ENCODE assay signal across 12 cellular contexts in genomic region chr1:6960291-6960758, GRCh38.
DNase-seq lines count a peak whose midpoint lies in the region; ATAC-seq and TF ChIP-seq lines count a peak whose summit lies in the region.
"Had no signal": no experiment of that assay in that cellular context is flagged by ENCODE, and none has a peak within 500 bp of the region (broad histone marks: within the 10 kb centered on the region; RNA-seq: fewer than 3 reads in every experiment).

No MANE protein-coding gene starts in this region.

- H3K4ac ChIP-seq in mesendoderm (ENCODE audit: low read depth, low read length): no peak overlapping the region

- H4K8ac ChIP-seq in mesendoderm (ENCODE audit: low read depth, low read length): no peak overlapping the region

- H2BK15ac ChIP-seq in mesendoderm (replicated peaks; ENCODE audit: low read depth): no peak overlapping the region

- no peak overlapping the region for H3K23ac ChIP-seq in mesendoderm (ENCODE audit: low read length)

- ATAC-seq in left lobe of liver: peak; percentile 92

- H3K18ac ChIP-seq in mesendoderm (ENCODE audit: low read length): no peak overlapping the region

- H3K4me2 ChIP-seq in mesendoderm (ENCODE audit: low read length): no peak overlapping the region

- H3K79me2 ChIP-seq in mesendoderm (ENCODE audit: control insufficient read depth, insufficient read depth, low read length): no peaks in the 10 kb centered on the region

- no peak overlapping the region for H2AK5ac ChIP-seq in mesendoderm (ENCODE audit: low read length)

- DNase-seq in AG09319 (ENCODE audit: extremely low read depth, low read depth): peak; percentile 70
- DNase-seq in M059J (ENCODE audit: low read depth): peak; percentile 99
- DNase-seq in astrocyte of the cerebellum (ENCODE audit: low read depth): peak; percentile 20
- peak; percentile 83 for DNase-seq in left lobe of liver (ENCODE audit: low spot score)
- DNase-seq in kidney tubule cell (ENCODE audit: low spot score): no peak
- no peak for DNase-seq in NCI-H1105 (lab: John Stamatoyannopoulos, UW)
- no peak for DNase-seq in mesendoderm
- DNase-seq in activated naive CD4-positive, alpha-beta T cell treated with anti-CD3 and anti-CD28 coated beads, Interleukin-2, amount 50 U/mL, for 16 hours: no peak
- DNase-seq: activated CD8-positive, alpha-beta memory T cell treated with anti-CD3 and anti-CD28 coated beads, Interleukin-2, amount 50 U/mL, for 48 hours; NCI-H1436 had no signal

- H3K27me3 ChIP-seq in mesendoderm (ENCODE audit: insufficient read depth, low read length, poor library complexity): no peaks in the 10 kb centered on the region
- H3K27me3 ChIP-seq: BLaER1, vagina had no signal

- in situ Hi-C loops in astrocyte of the cerebellum (cut with HindIII; ENCODE audit: low sequenced_read_pairs): no loop called here

- no peak overlapping the region for H3K9ac ChIP-seq in mesendoderm (ENCODE audit: low read length)
- H3K9ac ChIP-seq: BLaER1 had no signal

- H2BK120ac ChIP-seq in mesendoderm (ENCODE audit: low read depth, low read length): no peak overlapping the region

- no peaks in the 10 kb centered on the region for H3K4me1 ChIP-seq in mesendoderm (ENCODE audit: control insufficient read depth, low read depth, low read length)

- H3K56ac ChIP-seq in mesendoderm (ENCODE audit: low read length): no peak overlapping the region

- H3K4me3 ChIP-seq in astrocyte of the cerebellum (ENCODE audit: low read depth, low read length) (no peak overlapping the region), mesendoderm (ENCODE audit: low read length) (no peak overlapping the region)
- H3K4me3 ChIP-seq: BLaER1, vagina had no signal

- H2BK5ac ChIP-seq in mesendoderm (ENCODE audit: low read length): no peak overlapping the region

- TF ChIP-seq CTCF in AG09319 (IDR thresholded peaks at IDR 0.05; ENCODE audit: low read depth, low read length): peak; percentile 13
- TF ChIP-seq CTCF in astrocyte of the cerebellum (IDR thresholded peaks at IDR 0.05; ENCODE audit: low read depth, low read length, missing control alignments): no peak

- H3K27ac ChIP-seq in mesendoderm (ENCODE audit: low read depth, low read length): no peak overlapping the region
- H3K27ac ChIP-seq: BLaER1, vagina had no signal

- no peak overlapping the region for H4K5ac ChIP-seq in mesendoderm (ENCODE audit: low read length)

- no peaks in the 10 kb centered on the region for H3K79me1 ChIP-seq in mesendoderm (ENCODE audit: low read length)

- no CpG with 5 or more reads among the region's 12 CpGs for WGBS in mesendoderm (ENCODE audit: extremely low coverage, insufficient coverage, low lambda C conversion rate)

- H3K36me3 ChIP-seq in mesendoderm (ENCODE audit: control insufficient read depth, insufficient read depth, low read length): no peaks in the 10 kb centered on the region
- H3K36me3 ChIP-seq: BLaER1, vagina had no signal

Comparison
In these comparisons a context has a peak if more than half of its experiments do, and no peak if none do; other contexts are left out.
1. DNase-seq: peak in AG09319 (single experiment), M059J (single experiment), astrocyte of the cerebellum (single experiment) and left lobe of liver (single experiment); none in kidney tubule cell (single experiment), NCI-H1105 (single experiment), mesendoderm (single experiment) and activated naive CD4-positive, alpha-beta T cell treated with anti-CD3 and anti-CD28 coated beads, Interleukin-2, amount 50 U/mL, for 16 hours (single experiment).